33 cellular contexts compared by ENCODE assay signal in the genomic region with DNA sequence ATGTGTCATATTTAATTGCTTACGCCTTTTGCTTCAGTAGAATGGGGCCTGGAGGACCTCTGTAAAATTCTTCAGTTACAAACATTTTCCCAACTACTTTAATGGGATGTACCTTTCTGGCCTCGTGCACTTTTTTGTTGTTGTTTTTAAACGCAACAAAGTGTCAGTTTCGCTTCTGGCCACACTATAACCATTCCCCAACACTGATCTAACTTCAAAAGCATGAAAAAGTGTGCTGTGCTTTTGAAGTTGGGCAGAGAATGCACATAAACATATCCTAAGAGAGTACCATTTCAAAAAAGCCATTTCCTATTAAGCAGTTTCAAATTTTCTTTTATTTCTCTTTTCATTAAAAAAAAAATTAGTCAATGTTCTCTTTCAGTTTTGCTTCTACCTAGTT.
"Had no signal": no experiment of that assay in that cellular context is flagged by ENCODE, and none has a peak within 500 bp of the region (broad histone marks: within the 10 kb centered on the region; RNA-seq: fewer than 3 reads in every experiment).

No MANE protein-coding gene starts in this region.

- H3K4me1 ChIP-seq: ascending aorta, breast epithelium, colonic mucosa, esophagus squamous epithelium, gastroesophageal sphincter had no signal

- H3K27me3 ChIP-seq: ascending aorta, breast epithelium, cardiac muscle cell, colonic mucosa, esophagus squamous epithelium, gastroesophageal sphincter had no signal

- FAIRE-seq: endometrium, endothelial cell of umbilical vein had no signal

- DNase-seq: activated CD4-positive, alpha-beta memory T cell treated with anti-CD3 and anti-CD28 coated beads, Interleukin-2, amount 10 ng/mL, durations not matched to agents 7 days and 5 days; activated CD4-positive, alpha-beta T cell treated with anti-CD3 and anti-CD28 coated beads for 1 hour; activated CD4-positive, alpha-beta T cell treated with anti-CD3 and anti-CD28 coated beads for 4 hours; activated CD4-positive, alpha-beta T cell treated with anti-CD3 and anti-CD28 coated beads, Interleukin-2, amount 10 ng/mL, durations not matched to agents 7 days and 5 days; activated CD4-positive, alpha-beta T cell treated with anti-CD3 and anti-CD28 coated beads, Interleukin-2, amount 50 U/mL, for 4 hours; activated CD8-positive, alpha-beta memory T cell treated with anti-CD3 and anti-CD28 coated beads, Interleukin-2, amount 50 U/mL, for 48 hours; activated gamma-delta T cell; activated naive CD4-positive, alpha-beta T cell; activated naive CD4-positive, alpha-beta T cell treated with anti-CD3 and anti-CD28 coated beads, Interleukin-2, amount 10 ng/mL, durations not matched to agents 7 days and 5 days; activated naive CD8-positive, alpha-beta T cell treated with anti-CD3 and anti-CD28 coated beads, Interleukin-2, amount 10 ng/mL, durations not matched to agents 7 days and 5 days; activated T-cell treated with anti-CD3 and anti-CD28 coated beads for 4 hours; activated T-cell treated with anti-CD3 and anti-CD28 coated beads, Interleukin-2, amount 50 U/mL, for 24 hours; activated T-cell treated with anti-CD3 and anti-CD28 coated beads, Interleukin-2, amount 50 U/mL, for 72 hours; central memory CD4-positive, alpha-beta T cell; cerebellar nuclear complex; colonic mucosa; effector CD8-positive, alpha-beta T cell; esophagus squamous epithelium; foreskin melanocyte; T-helper 1 cell; T-helper 17 cell; T1000 had no signal

- H3K36me3 Mint-ChIP-seq: activated naive CD4-positive, alpha-beta T cell treated with anti-CD3 and anti-CD28 coated beads, Interleukin-2, amount 10 ng/mL, durations not matched to agents 7 days and 5 days; activated naive CD4-positive, alpha-beta T cell treated with anti-CD3 and anti-CD28 coated beads, Interleukin-2, amount 50 U/mL, for 72 hours; activated naive CD8-positive, alpha-beta T cell treated with anti-CD3 and anti-CD28 coated beads, Interleukin-2, amount 10 ng/mL, durations not matched to agents 7 days and 5 days; brain had no signal

- H3K4me3 ChIP-seq: ascending aorta, breast epithelium, cardiac muscle cell, colonic mucosa, esophagus squamous epithelium, gastroesophageal sphincter had no signal

- H3K4me1 Mint-ChIP-seq: activated CD4-positive, alpha-beta memory T cell treated with anti-CD3 and anti-CD28 coated beads, Interleukin-2, amount 10 ng/mL, durations not matched to agents 7 days and 5 days; activated CD4-positive, alpha-beta T cell treated with anti-CD3 and anti-CD28 coated beads, Interleukin-2, amount 10 ng/mL, durations not matched to agents 7 days and 5 days; activated naive CD4-positive, alpha-beta T cell treated with anti-CD3 and anti-CD28 coated beads, Interleukin-2, amount 10 ng/mL, durations not matched to agents 7 days and 5 days; activated naive CD8-positive, alpha-beta T cell treated with anti-CD3 and anti-CD28 coated beads, Interleukin-2, amount 10 ng/mL, durations not matched to agents 7 days and 5 days; T-helper 17 cell; WTC11 had no signal

- ATAC-seq: activated naive CD4-positive, alpha-beta T cell treated with anti-CD3 and anti-CD28 coated beads, Interleukin-2, amount 50 U/mL, for 72 hours; activated T-cell treated with anti-CD3 and anti-CD28 coated beads, Interleukin-2, amount 50 U/mL, for 72 hours; gastroesophageal sphincter; T-helper 17 cell; WTC11 had no signal

- H3K9me3 ChIP-seq: ascending aorta, breast epithelium, colonic mucosa, gastroesophageal sphincter had no signal

- H3K27ac ChIP-seq: ascending aorta, breast epithelium, cardiac muscle cell, colonic mucosa, epithelial cell of prostate, esophagus squamous epithelium, gastroesophageal sphincter had no signal

- H3K36me3 ChIP-seq: ascending aorta, breast epithelium, cardiac muscle cell, colonic mucosa, esophagus squamous epithelium, gastroesophageal sphincter had no signal

- H3K4me3 Mint-ChIP-seq: activated CD4-positive, alpha-beta memory T cell treated with anti-CD3 and anti-CD28 coated beads, Interleukin-2, amount 10 ng/mL, durations not matched to agents 7 days and 5 days; activated CD4-positive, alpha-beta T cell treated with anti-CD3 and anti-CD28 coated beads, Interleukin-2, amount 10 ng/mL, durations not matched to agents 7 days and 5 days; activated naive CD4-positive, alpha-beta T cell treated with anti-CD3 and anti-CD28 coated beads, Interleukin-2, amount 10 ng/mL, durations not matched to agents 7 days and 5 days; activated naive CD8-positive, alpha-beta T cell treated with anti-CD3 and anti-CD28 coated beads, Interleukin-2, amount 10 ng/mL, durations not matched to agents 7 days and 5 days; activated T-cell treated with anti-CD3 and anti-CD28 coated beads, Interleukin-2, amount 50 U/mL, for 24 hours; activated T-cell treated with anti-CD3 and anti-CD28 coated beads, Interleukin-2, amount 50 U/mL, for 72 hours; brain; T-helper 17 cell; T-helper 2 cell treated with Interferon-gamma antibody and Interleukin-4, amounts not matched to agents 5 μg/mL and 100 μg/mL, for 36 hours; WTC11 had no signal

- H3K27me3 Mint-ChIP-seq: activated CD4-positive, alpha-beta memory T cell treated with anti-CD3 and anti-CD28 coated beads, Interleukin-2, amount 10 ng/mL, durations not matched to agents 7 days and 5 days; activated CD4-positive, alpha-beta T cell treated with anti-CD3 and anti-CD28 coated beads, Interleukin-2, amount 10 ng/mL, durations not matched to agents 7 days and 5 days; activated naive CD4-positive, alpha-beta T cell treated with anti-CD3 and anti-CD28 coated beads, Interleukin-2, amount 10 ng/mL, durations not matched to agents 7 days and 5 days; activated naive CD8-positive, alpha-beta T cell treated with anti-CD3 and anti-CD28 coated beads, Interleukin-2, amount 10 ng/mL, durations not matched to agents 7 days and 5 days; activated T-cell treated with anti-CD3 and anti-CD28 coated beads, Interleukin-2, amount 50 U/mL, for 24 hours; brain; T-helper 17 cell had no signal

- H3K27ac Mint-ChIP-seq: activated CD4-positive, alpha-beta memory T cell treated with anti-CD3 and anti-CD28 coated beads, Interleukin-2, amount 10 ng/mL, durations not matched to agents 7 days and 5 days; activated CD4-positive, alpha-beta T cell treated with anti-CD3 and anti-CD28 coated beads, Interleukin-2, amount 10 ng/mL, durations not matched to agents 7 days and 5 days; activated naive CD4-positive, alpha-beta T cell treated with anti-CD3 and anti-CD28 coated beads, Interleukin-2, amount 10 ng/mL, durations not matched to agents 7 days and 5 days; activated naive CD4-positive, alpha-beta T cell treated with anti-CD3 and anti-CD28 coated beads, Interleukin-2, amount 50 U/mL, for 72 hours; activated naive CD8-positive, alpha-beta T cell treated with anti-CD3 and anti-CD28 coated beads, Interleukin-2, amount 10 ng/mL, durations not matched to agents 7 days and 5 days; activated T-cell treated with anti-CD3 and anti-CD28 coated beads, Interleukin-2, amount 50 U/mL, for 24 hours; activated T-cell treated with anti-CD3 and anti-CD28 coated beads, Interleukin-2, amount 50 U/mL, for 72 hours; brain; T-helper 17 cell; T-helper 2 cell treated with Interferon-gamma antibody and Interleukin-4, amounts not matched to agents 5 μg/mL and 100 μg/mL, for 36 hours; WTC11 had no signal
